In genomic region chr10:67977246-67977645, GRCh38 we compare ENCODE assay signal across 20 cellular contexts.
"Had no signal": no experiment of that assay in that cellular context is flagged by ENCODE, and none has a peak within 500 bp of the region (broad histone marks: within the 10 kb centered on the region; RNA-seq: fewer than 3 reads in every experiment).

No MANE protein-coding gene starts in this region.

- H3K27ac ChIP-seq: breast epithelium, suprapubic skin, transverse colon had no signal

- H3K4me1 Mint-ChIP-seq: mesothelial cell of epicardium, nephron had no signal

- DNase-seq: activated CD4-positive, alpha-beta T cell treated with anti-CD3 and anti-CD28 coated beads, Interleukin-2, amount 10 ng/mL, durations not matched to agents 7 days and 5 days; activated CD8-positive, alpha-beta memory T cell treated with anti-CD3 and anti-CD28 coated beads, Interleukin-2, amount 50 U/mL, for 48 hours; activated CD8-positive, alpha-beta T cell treated with anti-CD3 and anti-CD28 coated beads, Interleukin-2, amount 10 ng/mL, durations not matched to agents 7 days and 5 days; activated effector memory CD4-positive, alpha-beta T cell treated with Interleukin-2 at 50 U/mL for 16 hours; activated naive CD4-positive, alpha-beta T cell treated with anti-CD3 and anti-CD28 coated beads, Interleukin-2, amount 10 ng/mL, durations not matched to agents 7 days and 5 days; activated T-cell treated with anti-CD3 and anti-CD28 coated beads, Interleukin-2, amount 50 U/mL, for 48 hours; effector CD4-positive, alpha-beta T cell; occipital lobe; retina; stimulated activated naive CD8-positive, alpha-beta T cell treated with anti-CD3 and anti-CD28 coated beads, Interleukin-15, amount 100 ng/mL, for 72 hours; transverse colon had no signal

- H3K4me3 ChIP-seq: breast epithelium, heart right ventricle, suprapubic skin, transverse colon had no signal

- H3K4me3 Mint-ChIP-seq: activated CD4-positive, alpha-beta T cell treated with anti-CD3 and anti-CD28 coated beads, Interleukin-2, amount 10 ng/mL, durations not matched to agents 7 days and 5 days; activated CD8-positive, alpha-beta T cell treated with anti-CD3 and anti-CD28 coated beads, Interleukin-2, amount 10 ng/mL, durations not matched to agents 7 days and 5 days; activated naive CD4-positive, alpha-beta T cell treated with anti-CD3 and anti-CD28 coated beads, Interleukin-2, amount 10 ng/mL, durations not matched to agents 7 days and 5 days; mesothelial cell of epicardium; nephron; stimulated activated naive CD8-positive, alpha-beta T cell treated with anti-CD3 and anti-CD28 coated beads, Interleukin-15, amount 100 ng/mL, for 72 hours; T-helper 1 cell treated with Interleukin-12 subunit alpha and Interleukin-12 subunit beta and Interleukin-4 antibody, amounts not matched to agents 30 μg/mL and 1 μg/mL, for 36 hours had no signal

- H3K9me3 Mint-ChIP-seq: activated naive CD4-positive, alpha-beta T cell treated with anti-CD3 and anti-CD28 coated beads, Interleukin-2, amount 10 ng/mL, durations not matched to agents 7 days and 5 days; T-helper 1 cell treated with Interleukin-12 subunit alpha and Interleukin-12 subunit beta and Interleukin-4 antibody, amounts not matched to agents 30 μg/mL and 1 μg/mL, for 36 hours had no signal

- H3K27me3 Mint-ChIP-seq: activated CD4-positive, alpha-beta T cell treated with anti-CD3 and anti-CD28 coated beads, Interleukin-2, amount 10 ng/mL, durations not matched to agents 7 days and 5 days; activated naive CD4-positive, alpha-beta T cell treated with anti-CD3 and anti-CD28 coated beads, Interleukin-2, amount 10 ng/mL, durations not matched to agents 7 days and 5 days; stimulated activated naive CD8-positive, alpha-beta T cell treated with anti-CD3 and anti-CD28 coated beads, Interleukin-15, amount 100 ng/mL, for 72 hours had no signal

- ATAC-seq: activated CD4-positive, CD25-positive, alpha-beta regulatory T cell treated with anti-CD3 and anti-CD28 coated beads, Interleukin-2, amount 50 U/mL, for 24 hours; activated CD8-positive, alpha-beta T cell treated with anti-CD3 and anti-CD28 coated beads, Interleukin-2, amount 10 ng/mL, durations not matched to agents 7 days and 5 days; esophagus mucosa; stimulated activated naive CD8-positive, alpha-beta T cell treated with anti-CD3 and anti-CD28 coated beads, Interleukin-15, amount 100 ng/mL, for 72 hours had no signal

- H3K9me3 ChIP-seq: breast epithelium, suprapubic skin, transverse colon had no signal

- H3K4me1 ChIP-seq: breast epithelium, suprapubic skin, transverse colon had no signal

- H3K36me3 ChIP-seq: breast epithelium had no signal

- H3K27ac Mint-ChIP-seq: activated CD4-positive, alpha-beta T cell treated with anti-CD3 and anti-CD28 coated beads, Interleukin-2, amount 10 ng/mL, durations not matched to agents 7 days and 5 days; activated CD8-positive, alpha-beta T cell treated with anti-CD3 and anti-CD28 coated beads, Interleukin-2, amount 10 ng/mL, durations not matched to agents 7 days and 5 days; activated naive CD4-positive, alpha-beta T cell treated with anti-CD3 and anti-CD28 coated beads, Interleukin-2, amount 10 ng/mL, durations not matched to agents 7 days and 5 days; mesothelial cell of epicardium; nephron; T-helper 1 cell treated with Interleukin-12 subunit alpha and Interleukin-12 subunit beta and Interleukin-4 antibody, amounts not matched to agents 30 μg/mL and 1 μg/mL, for 36 hours had no signal

- H3K27me3 ChIP-seq: breast epithelium, heart right ventricle, suprapubic skin, transverse colon had no signal

- FAIRE-seq: astrocyte had no signal
